28 cellular contexts compared by ENCODE assay signal in the genomic region with DNA sequence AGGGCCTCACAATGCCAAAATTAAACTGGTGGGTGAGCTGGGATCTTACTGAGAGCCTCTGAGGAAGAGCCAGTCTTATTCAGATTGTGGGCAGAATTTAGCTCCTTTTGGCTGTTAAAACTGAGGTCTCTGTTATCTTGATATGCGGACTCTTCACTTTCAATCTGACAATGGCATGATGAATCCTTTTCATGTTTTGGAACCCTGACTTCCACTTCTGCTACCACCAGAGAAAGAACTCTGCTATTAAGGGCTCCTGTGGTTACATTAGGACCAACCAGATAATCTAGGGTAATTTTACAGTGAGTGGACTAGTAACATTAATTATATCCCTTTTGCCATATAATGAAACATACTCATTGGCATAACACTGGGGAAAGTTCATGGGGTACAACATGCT.
"Had no signal": no experiment of that assay in that cellular context is flagged by ENCODE, and none has a peak within 500 bp of the region (broad histone marks: within the 10 kb centered on the region; RNA-seq: fewer than 3 reads in every experiment).

No MANE protein-coding gene starts in this region.

- DNase-seq: naive B cell; naive thymus-derived CD8-positive, alpha-beta T cell; occipital lobe; ovary; posterior cingulate gyrus; psoas muscle; right cardiac atrium; right lobe of liver; sigmoid colon; small intestine; stimulated activated CD4-positive, alpha-beta T cell treated with anti-CD3 and anti-CD28 coated beads, Interleukin-15, amount 100 ng/mL, for 24 hours; stimulated activated CD4-positive, alpha-beta T cell treated with anti-CD3 and anti-CD28 coated beads, Interleukin-2, amount 100 ng/mL, for 24 hours; stimulated activated CD4-positive, alpha-beta T cell treated with anti-CD3 and anti-CD28 coated beads, Interleukin-2, amount 100 ng/mL, for 48 hours; stimulated activated CD4-positive, alpha-beta T cell treated with anti-CD3 and anti-CD28 coated beads, Interleukin-4, amount 100 ng/mL, for 24 hours; stimulated activated naive B cell treated with anti-CD40 and anti-IgM and Interleukin-4, amounts not matched to agents 10 μg/mL and 1 μg/mL and 100 μg/mL, for 72 hours; stimulated activated naive CD4-positive, alpha-beta T cell treated with Interleukin-2 at 50 U/mL for 16 hours; stomach; thyroid gland; trophoblast cell; upper lobe of left lung had no signal

- H3K9ac ChIP-seq: parathyroid adenoma had no signal

- H3K4me1 Mint-ChIP-seq: naive B cell; naive thymus-derived CD8-positive, alpha-beta T cell; stimulated activated effector memory CD8-positive, alpha-beta T cell treated with anti-CD3 and anti-CD28 coated beads, Interleukin-12 subunit alpha, Interleukin-12 subunit beta, amount 100 ng/mL, for 72 hours; stimulated activated naive B cell treated with anti-CD40 and anti-IgM and Interleukin-4, amounts not matched to agents 10 μg/mL and 1 μg/mL and 100 μg/mL, for 72 hours had no signal

- H3K9me3 ChIP-seq: ovary, psoas muscle, right lobe of liver, sigmoid colon, stomach, thoracic aorta, thyroid gland, tibial nerve, upper lobe of left lung, vagina had no signal

- H3K27me3 Mint-ChIP-seq: naive B cell; progenitor cell of endocrine pancreas; stimulated activated naive B cell treated with anti-CD40 and anti-IgM and Interleukin-4, amounts not matched to agents 10 μg/mL and 1 μg/mL and 100 μg/mL, for 72 hours; stimulated activated naive CD8-positive, alpha-beta T cell treated with anti-CD3 and anti-CD28 coated beads, Interleukin-15, Interleukin-2, amounts not matched to agents 100 ng/mL and 50 ng/mL, for 24 hours had no signal

- H3K27ac Mint-ChIP-seq: naive B cell; naive thymus-derived CD8-positive, alpha-beta T cell; nephron; stimulated activated effector memory CD8-positive, alpha-beta T cell treated with anti-CD3 and anti-CD28 coated beads, Interleukin-12 subunit alpha, Interleukin-12 subunit beta, amount 100 ng/mL, for 72 hours; stimulated activated naive B cell treated with anti-CD40 and anti-IgM and Interleukin-4, amounts not matched to agents 10 μg/mL and 1 μg/mL and 100 μg/mL, for 72 hours; stimulated activated naive CD8-positive, alpha-beta T cell treated with anti-CD3 and anti-CD28 coated beads, Interleukin-15, Interleukin-2, amounts not matched to agents 100 ng/mL and 50 ng/mL, for 24 hours had no signal

- H3K79me2 ChIP-seq: parathyroid adenoma had no signal

- H3K36me3 ChIP-seq: ovary, right lobe of liver, sigmoid colon, stomach, thoracic aorta, thyroid gland, tibial nerve, upper lobe of left lung, vagina had no signal

- H3K9me3 Mint-ChIP-seq: stimulated activated effector memory CD8-positive, alpha-beta T cell treated with anti-CD3 and anti-CD28 coated beads, Interleukin-12 subunit alpha, Interleukin-12 subunit beta, amount 100 ng/mL, for 72 hours; stimulated activated naive CD8-positive, alpha-beta T cell treated with anti-CD3 and anti-CD28 coated beads, Interleukin-15, Interleukin-2, amounts not matched to agents 100 ng/mL and 50 ng/mL, for 24 hours had no signal

- ATAC-seq: naive thymus-derived CD8-positive, alpha-beta T cell; psoas muscle; right cardiac atrium; right lobe of liver; stimulated activated effector memory CD8-positive, alpha-beta T cell treated with anti-CD3 and anti-CD28 coated beads, Interleukin-12 subunit alpha, Interleukin-12 subunit beta, amount 100 ng/mL, for 72 hours; stimulated activated naive B cell treated with anti-CD40 and anti-IgM and Interleukin-4, amounts not matched to agents 10 μg/mL and 1 μg/mL and 100 μg/mL, for 72 hours had no signal

- H3K27me3 ChIP-seq: ovary, right lobe of liver, sigmoid colon, stomach, thyroid gland, tibial nerve, upper lobe of left lung, vagina had no signal

- H3K4me3 Mint-ChIP-seq: naive B cell; naive thymus-derived CD8-positive, alpha-beta T cell; nephron; stimulated activated effector memory CD8-positive, alpha-beta T cell treated with anti-CD3 and anti-CD28 coated beads, Interleukin-12 subunit alpha, Interleukin-12 subunit beta, amount 100 ng/mL, for 72 hours; stimulated activated naive B cell treated with anti-CD40 and anti-IgM and Interleukin-4, amounts not matched to agents 10 μg/mL and 1 μg/mL and 100 μg/mL, for 72 hours; stimulated activated naive CD8-positive, alpha-beta T cell treated with anti-CD3 and anti-CD28 coated beads, Interleukin-15, Interleukin-2, amounts not matched to agents 100 ng/mL and 50 ng/mL, for 24 hours had no signal

- H3K27ac ChIP-seq: ovary, parathyroid adenoma, psoas muscle, right lobe of liver, sigmoid colon, stomach, thoracic aorta, thyroid gland, tibial nerve, upper lobe of left lung, vagina had no signal

- H2AFZ ChIP-seq: parathyroid adenoma had no signal

- H3K4me3 ChIP-seq: ovary, psoas muscle, right lobe of liver, sigmoid colon, stomach, thoracic aorta, thyroid gland, tibial nerve, upper lobe of left lung, vagina had no signal

- H3K4me1 ChIP-seq: parathyroid adenoma, psoas muscle, right lobe of liver, sigmoid colon, thyroid gland, tibial nerve, upper lobe of left lung, vagina had no signal

- H3K36me3 Mint-ChIP-seq: naive B cell; naive thymus-derived CD8-positive, alpha-beta T cell; stimulated activated effector memory CD8-positive, alpha-beta T cell treated with anti-CD3 and anti-CD28 coated beads, Interleukin-12 subunit alpha, Interleukin-12 subunit beta, amount 100 ng/mL, for 72 hours; stimulated activated naive B cell treated with anti-CD40 and anti-IgM and Interleukin-4, amounts not matched to agents 10 μg/mL and 1 μg/mL and 100 μg/mL, for 72 hours had no signal
